In the genomic region with DNA sequence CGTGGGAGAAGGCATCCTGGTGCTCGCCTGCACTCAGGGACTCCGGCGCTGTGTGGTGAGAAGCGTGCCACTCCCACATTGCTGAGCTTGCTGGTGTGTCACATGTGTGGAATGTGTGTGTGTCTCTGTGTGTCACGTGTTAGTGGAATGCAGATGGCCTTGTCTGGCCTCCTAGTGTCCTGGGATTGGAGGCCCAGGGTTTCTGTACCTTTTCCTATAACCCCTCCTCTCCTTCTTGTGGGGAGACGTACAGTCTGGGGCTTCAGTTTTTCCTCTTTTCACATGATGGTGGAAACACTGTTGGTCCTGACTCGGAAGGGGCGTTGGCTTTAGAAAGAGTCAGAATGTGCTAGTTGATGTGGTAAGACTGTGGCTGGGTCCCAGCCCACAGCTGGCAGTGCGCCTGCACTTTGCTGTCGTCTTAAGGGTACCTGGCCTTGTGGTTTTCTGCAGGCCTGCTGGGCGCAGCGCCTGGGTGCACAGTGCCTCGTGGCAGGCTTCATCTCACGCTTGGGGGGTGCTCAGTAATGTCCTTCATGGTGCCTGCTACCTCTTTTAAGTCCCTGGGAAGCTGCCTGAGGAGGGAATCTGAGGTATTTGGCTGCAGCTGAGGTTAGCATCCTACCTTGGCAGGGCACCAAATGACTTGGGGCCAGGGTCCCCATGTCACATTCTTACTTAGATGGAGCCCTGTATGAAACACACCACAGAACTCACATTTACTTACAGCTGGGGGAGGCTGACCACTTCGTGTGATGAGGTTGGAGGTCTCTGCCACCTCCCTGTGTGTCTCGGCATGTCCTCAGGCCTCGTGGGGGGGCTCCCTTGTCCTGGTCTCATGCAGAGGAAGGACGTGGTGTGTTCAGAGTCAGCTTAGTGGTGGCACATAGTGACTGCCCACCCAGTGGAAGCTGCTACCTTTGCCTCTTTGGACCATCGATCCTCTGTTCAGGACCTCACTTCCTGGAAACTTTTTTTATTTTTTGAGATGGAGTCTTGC, we compare ENCODE assay signal across 1 cellular context.
TF ChIP-seq lines count a peak whose summit lies in the region.

No MANE protein-coding gene starts in this region.

TF ChIP-seq in HepG2, 621 proteins besides CTCF, POLR2A, EP300 and RAD21 (continued from another document):
- TF ChIP-seq, protein P1, sequence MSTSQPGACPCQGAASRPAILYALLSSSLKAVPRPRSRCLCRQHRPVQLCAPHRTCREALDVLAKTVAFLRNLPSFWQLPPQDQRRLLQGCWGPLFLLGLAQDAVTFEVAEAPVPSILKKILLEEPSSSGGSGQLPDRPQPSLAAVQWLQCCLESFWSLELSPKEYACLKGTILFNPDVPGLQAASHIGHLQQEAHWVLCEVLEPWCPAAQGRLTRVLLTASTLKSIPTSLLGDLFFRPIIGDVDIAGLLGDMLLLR (CRISPR knock-in tag; IDR thresholded peaks at IDR 0.05), result no peak
- TF ChIP-seq FOXC1 (CRISPR knock-in tag; IDR thresholded peaks at IDR 0.05; ENCODE audit: borderline replicate concordance), result no peak
- TF ChIP-seq FOXP1 (IDR thresholded peaks at IDR 0.05), result no peak
- TF ChIP-seq FOXP1 (CRISPR knock-in tag; IDR thresholded peaks at IDR 0.05), result no peak
